ENCODE assay signal across 21 cellular contexts in the genomic region with DNA sequence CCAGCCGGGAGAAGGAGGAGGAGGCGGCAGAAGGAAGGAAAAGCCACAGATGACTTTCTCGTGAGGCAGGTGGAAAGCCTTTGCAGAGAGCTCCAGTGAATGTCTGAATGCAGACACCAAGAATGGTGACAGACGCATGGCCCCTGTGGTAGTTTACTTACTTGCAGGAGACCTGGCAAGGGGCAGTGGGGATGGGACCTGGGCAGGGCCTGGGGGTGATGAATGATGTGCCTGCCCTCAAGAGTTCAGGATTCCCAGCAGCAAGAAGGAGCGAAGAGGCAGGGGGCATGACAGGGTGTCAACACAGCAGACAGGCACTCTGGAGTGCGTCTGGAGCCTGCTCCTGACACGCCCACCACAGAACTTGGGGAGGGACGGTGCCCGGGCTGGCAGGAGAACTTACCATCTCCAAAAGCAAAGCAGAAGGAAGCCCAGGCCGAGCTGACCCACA.
"Had no signal": no experiment of that assay in that cellular context is flagged by ENCODE, and none has a peak within 500 bp of the region (broad histone marks: within the 10 kb centered on the region; RNA-seq: fewer than 3 reads in every experiment).

No MANE protein-coding gene starts in this region.

- H3K4me2 ChIP-seq: hepatocyte had no signal

- DNase-seq: activated CD4-positive, alpha-beta T cell treated with anti-CD3 and anti-CD28 coated beads for 1 hour; activated CD4-positive, alpha-beta T cell treated with anti-CD3 and anti-CD28 coated beads, Interleukin-2, amount 50 U/mL, for 1 hour; activated CD8-positive, alpha-beta T cell treated with anti-CD3 and anti-CD28 coated beads, Interleukin-2, amount 10 ng/mL, durations not matched to agents 7 days and 5 days; activated naive CD4-positive, alpha-beta T cell treated with anti-CD3 and anti-CD28 coated beads, Interleukin-2, amount 50 U/mL, for 16 hours; activated T-cell treated with anti-CD3 and anti-CD28 coated beads, Interleukin-2, amount 50 U/mL, for 48 hours; caudate nucleus; effector memory CD4-positive, alpha-beta T cell; foreskin melanocyte; immature natural killer cell; left ventricle myocardium superior; mammary epithelial cell; nucleus accumbens; stimulated activated naive CD8-positive, alpha-beta T cell treated with anti-CD3 and anti-CD28 coated beads, Interleukin-15, amount 100 ng/mL, for 72 hours; T-helper 1 cell; WERI-Rb-1 had no signal

- H3K4me3 Mint-ChIP-seq: activated CD8-positive, alpha-beta T cell treated with anti-CD3 and anti-CD28 coated beads, Interleukin-2, amount 10 ng/mL, durations not matched to agents 7 days and 5 days; immature natural killer cell; natural killer cell treated with Interleukin-12 subunit alpha and Interleukin-12 subunit beta and Interleukin-15 and Interleukin-18, amount 100 ng/mL, for 72 hours; stimulated activated naive CD8-positive, alpha-beta T cell treated with anti-CD3 and anti-CD28 coated beads, Interleukin-15, amount 100 ng/mL, for 72 hours had no signal

- H3K27ac ChIP-seq: hepatocyte, transverse colon, uterus, WERI-Rb-1 had no signal

- H3K4me3 ChIP-seq: hepatocyte, transverse colon, uterus had no signal

- H3K4me1 ChIP-seq: transverse colon, uterus had no signal

- H3K4me1 Mint-ChIP-seq: immature natural killer cell; stimulated activated naive CD8-positive, alpha-beta T cell treated with anti-CD3 and anti-CD28 coated beads, Interleukin-15, amount 100 ng/mL, for 72 hours had no signal

- H3K27me3 ChIP-seq: hepatocyte, transverse colon, uterus had no signal

- H3K9me3 Mint-ChIP-seq: natural killer cell treated with Interleukin-12 subunit alpha and Interleukin-12 subunit beta and Interleukin-15 and Interleukin-18, amount 100 ng/mL, for 72 hours had no signal

- H3K36me3 ChIP-seq: transverse colon, uterus, WERI-Rb-1 had no signal

- H3K27me3 Mint-ChIP-seq: brain; stimulated activated naive CD8-positive, alpha-beta T cell treated with anti-CD3 and anti-CD28 coated beads, Interleukin-15, amount 100 ng/mL, for 72 hours had no signal

- H3K79me2 ChIP-seq: hepatocyte had no signal

- H3K9me3 ChIP-seq: transverse colon, uterus had no signal

- H3K27ac Mint-ChIP-seq: activated CD8-positive, alpha-beta T cell treated with anti-CD3 and anti-CD28 coated beads, Interleukin-2, amount 10 ng/mL, durations not matched to agents 7 days and 5 days; immature natural killer cell; natural killer cell treated with Interleukin-12 subunit alpha and Interleukin-12 subunit beta and Interleukin-15 and Interleukin-18, amount 100 ng/mL, for 72 hours; stimulated activated naive CD8-positive, alpha-beta T cell treated with anti-CD3 and anti-CD28 coated beads, Interleukin-15, amount 100 ng/mL, for 72 hours had no signal

- ATAC-seq: activated CD8-positive, alpha-beta T cell treated with anti-CD3 and anti-CD28 coated beads, Interleukin-2, amount 10 ng/mL, durations not matched to agents 7 days and 5 days; esophagus mucosa; left ventricle myocardium superior; natural killer cell treated with Interleukin-12 subunit alpha and Interleukin-12 subunit beta and Interleukin-15 and Interleukin-18, amount 100 ng/mL, for 72 hours; stimulated activated naive CD8-positive, alpha-beta T cell treated with anti-CD3 and anti-CD28 coated beads, Interleukin-15, amount 100 ng/mL, for 72 hours had no signal

- H3K36me3 Mint-ChIP-seq: brain; immature natural killer cell; natural killer cell treated with Interleukin-12 subunit alpha and Interleukin-12 subunit beta and Interleukin-15 and Interleukin-18, amount 100 ng/mL, for 72 hours had no signal
